ENCODE assay signal across 8 cellular contexts in the genomic region with DNA sequence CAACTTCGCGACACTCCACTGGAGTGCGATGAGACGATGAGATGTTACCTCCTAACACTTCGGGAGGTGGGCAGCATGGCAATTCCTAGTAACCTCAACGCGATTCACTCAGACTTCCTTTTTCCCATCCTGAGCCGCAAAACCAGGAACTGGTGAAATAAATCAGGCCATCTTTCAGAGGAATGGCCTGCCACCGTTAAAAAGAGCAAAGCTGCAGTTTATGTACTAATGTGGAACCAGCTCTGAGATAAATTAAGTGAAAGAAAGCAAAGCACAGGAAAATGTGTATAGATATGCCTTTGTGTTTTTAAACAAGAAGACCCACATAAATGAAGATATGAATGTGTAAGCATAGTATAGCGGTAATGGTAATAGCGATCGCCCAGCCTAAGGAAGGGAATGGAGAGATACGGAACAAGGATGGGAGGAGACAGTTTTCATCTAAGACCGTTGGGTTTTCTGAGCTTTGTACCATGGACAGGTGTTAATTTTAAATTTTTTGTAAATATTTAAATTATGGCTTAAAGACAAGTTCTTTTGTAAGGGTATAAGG.
DNase-seq lines count a peak whose midpoint lies in the region; ATAC-seq lines count a peak whose summit lies in the region.

No MANE protein-coding gene starts in this region.

- H3K9me3 Mint-ChIP-seq in central memory CD8-positive, alpha-beta T cell = no peaks in the 10 kb centered on the region

- peak overlapping the region; percentile 87 for H3K27ac ChIP-seq in muscle layer of colon (ENCODE audit: low read depth, low read length)

- peak overlapping the region; percentile 80 for H3K4me3 Mint-ChIP-seq in central memory CD8-positive, alpha-beta T cell

- H3K27me3 ChIP-seq in muscle layer of colon (ENCODE audit: control insufficient read depth in 1 of 2, insufficient read depth in 2 of 2, low read length in 2 of 2) = no peaks in the 10 kb centered on the region

- H3K27me3 Mint-ChIP-seq in central memory CD8-positive, alpha-beta T cell = no peaks in the 10 kb centered on the region

- peak overlapping the region; percentile 89 for H3K27ac Mint-ChIP-seq in central memory CD8-positive, alpha-beta T cell (ENCODE audit: low read depth)

- ATAC-seq in central memory CD8-positive, alpha-beta T cell (replicated peaks; ENCODE audit: extremely low read depth, poor library complexity, severe bottlenecking) = no peak

- H3K9me3 ChIP-seq in muscle layer of colon (ENCODE audit: low read length) = no peaks in the 10 kb centered on the region

- peaks cover 16% of the 10 kb centered on the region for H3K4me1 Mint-ChIP-seq in central memory CD8-positive, alpha-beta T cell

- H3K4me1 ChIP-seq in muscle layer of colon (ENCODE audit: insufficient read depth, low read length) = no peaks in the 10 kb centered on the region

- peaks cover 17% of the 10 kb centered on the region for H3K36me3 Mint-ChIP-seq in central memory CD8-positive, alpha-beta T cell (ENCODE audit: insufficient read depth)

- H3K9ac ChIP-seq in muscle layer of colon (ENCODE audit: low read length) = peak overlapping the region; percentile 59

- DNase-seq in NCI-H2081 (lab: John Stamatoyannopoulos, UW) (peak; percentile 37 to 67), NCI-H2081 treated with DMSO at 0.1 percent for 48 hours (lab: John Stamatoyannopoulos, UW) (no peak), NCI-H526 (lab: John Stamatoyannopoulos, UW) (peak; percentile 71 to 87), OCI-M1 (lab: John Stamatoyannopoulos, UW) (no peak), NCI-H1930 (lab: John Stamatoyannopoulos, UW) (no peak)
- no peak for DNase-seq in central memory CD8-positive, alpha-beta T cell (ENCODE audit: low spot score in 2 of 2)
- no peak for DNase-seq in stimulated activated CD4-positive, alpha-beta T cell treated with anti-CD3 and anti-CD28 coated beads, Interleukin-4, amount 100 ng/mL, for 4 hours

- no peaks in the 10 kb centered on the region for H3K36me3 ChIP-seq in muscle layer of colon (ENCODE audit: insufficient read depth, low read length)

- peak overlapping the region; percentile 75 to 78 for H3K4me3 ChIP-seq in muscle layer of colon (ENCODE audit: low read depth in 1 of 2, low read length in 2 of 2)

Comparison
In these comparisons a context has a peak if more than half of its experiments do, and no peak if none do; other contexts are left out.
1. DNase-seq: peak in NCI-H2081 (2 of 2) and NCI-H526 (2 of 2); none in NCI-H2081 treated with DMSO at 0.1 percent for 48 hours (single experiment), central memory CD8-positive, alpha-beta T cell (0 of 2), OCI-M1 (single experiment), stimulated activated CD4-positive, alpha-beta T cell treated with anti-CD3 and anti-CD28 coated beads, Interleukin-4, amount 100 ng/mL, for 4 hours (0 of 2) and NCI-H1930 (0 of 2).